In the genomic region with DNA sequence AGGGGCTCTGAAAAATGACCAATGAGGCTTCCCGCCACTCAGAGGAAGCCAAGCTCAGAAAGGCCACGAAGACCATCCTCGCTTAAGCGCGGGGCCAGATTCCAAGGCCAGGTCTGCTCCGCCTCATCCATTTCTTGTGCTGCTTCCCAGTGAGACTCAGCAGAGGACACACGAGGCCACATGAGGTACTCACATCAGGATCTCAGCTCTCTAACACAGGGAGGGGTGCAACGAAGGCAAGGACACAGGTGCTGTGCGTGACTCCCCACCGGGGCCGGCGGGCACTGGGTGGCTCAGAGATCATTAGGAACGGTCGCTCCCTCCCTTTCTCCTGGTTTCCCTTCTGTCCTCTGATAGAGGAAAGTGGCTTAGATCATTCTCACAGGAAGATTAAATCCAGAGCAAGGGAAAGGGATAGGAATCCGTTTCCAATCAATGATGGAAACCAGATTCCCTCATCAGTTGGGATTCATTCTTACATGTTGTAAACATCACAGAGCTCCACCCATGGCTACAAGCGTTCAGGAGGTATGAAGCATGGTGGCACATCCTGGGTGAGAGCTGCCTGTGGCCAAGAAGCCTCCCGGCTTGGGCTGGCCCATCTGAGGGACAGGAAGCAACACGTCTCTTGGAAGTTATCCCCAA, we compare ENCODE assay signal across 1 cellular context.
TF ChIP-seq lines count a peak whose summit lies in the region.

No MANE protein-coding gene starts in this region.

TF ChIP-seq in SK-N-SH treated with all-trans-retinoic acid at 6 μM for 48 hours, 23 proteins besides CTCF, POLR2A, EP300 and RAD21 (continued from another document):
- TF ChIP-seq, protein P1, sequence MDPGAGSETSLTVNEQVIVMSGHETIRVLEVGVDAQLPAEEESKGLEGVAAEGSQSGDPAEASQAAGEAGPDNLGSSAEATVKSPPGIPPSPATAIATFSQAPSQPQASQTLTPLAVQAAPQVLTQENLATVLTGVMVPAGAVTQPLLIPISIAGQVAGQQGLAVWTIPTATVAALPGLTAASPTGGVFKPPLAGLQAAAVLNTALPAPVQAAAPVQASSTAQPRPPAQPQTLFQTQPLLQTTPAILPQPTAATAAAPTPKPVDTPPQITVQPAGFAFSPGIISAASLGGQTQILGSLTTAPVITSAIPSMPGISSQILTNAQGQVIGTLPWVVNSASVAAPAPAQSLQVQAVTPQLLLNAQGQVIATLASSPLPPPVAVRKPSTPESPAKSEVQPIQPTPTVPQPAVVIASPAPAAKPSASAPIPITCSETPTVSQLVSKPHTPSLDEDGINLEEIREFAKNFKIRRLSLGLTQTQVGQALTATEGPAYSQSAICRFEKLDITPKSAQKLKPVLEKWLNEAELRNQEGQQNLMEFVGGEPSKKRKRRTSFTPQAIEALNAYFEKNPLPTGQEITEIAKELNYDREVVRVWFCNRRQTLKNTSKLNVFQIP (CRISPR knock-in tag; IDR thresholded peaks at IDR 0.05; ENCODE audit: borderline replicate concordance, low read depth) = no peak
